2 cellular contexts compared by ENCODE assay signal in the genomic region with DNA sequence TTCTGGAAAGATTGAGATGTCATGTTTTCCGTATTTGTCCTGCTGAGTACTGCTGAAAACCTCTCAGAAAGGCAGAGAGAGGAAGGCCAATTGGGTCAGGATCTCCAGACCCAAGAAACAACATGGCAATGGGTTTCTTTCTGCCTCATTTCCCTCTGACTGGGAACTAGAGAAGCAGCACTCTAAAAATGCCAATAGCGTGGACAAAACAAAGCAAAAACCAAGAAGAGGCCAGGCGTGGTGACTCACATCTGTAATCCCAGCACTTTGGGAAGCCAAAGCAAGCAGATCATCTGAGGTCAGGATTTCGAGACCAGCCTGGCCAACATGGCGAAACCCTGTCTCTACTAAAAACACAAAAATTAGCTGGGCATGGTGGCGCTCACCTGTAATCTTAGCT.
A peak's percentile ranks its signal among the peaks of the same experiment; 100 is the strongest.
TF ChIP-seq lines count a peak whose summit lies in the region.

No MANE protein-coding gene starts in this region.

TF ChIP-seq in SK-N-SH, 30 proteins besides CTCF, POLR2A, EP300 and RAD21:
- TF ChIP-seq FOXM1 (IDR thresholded peaks at IDR 0.05; ENCODE audit: low read depth): no peak
- TF ChIP-seq FOSL2 (IDR thresholded peaks at IDR 0.05; ENCODE audit: borderline replicate concordance, low read depth): peak; percentile 9; the same call in 1 of the 2 replicates
- TF ChIP-seq FOXJ3 (CRISPR knock-in tag; IDR thresholded peaks at IDR 0.05): no peak
- TF ChIP-seq RFX5 (IDR thresholded peaks at IDR 0.05; ENCODE audit: low read length): no peak
- no peak for TF ChIP-seq JUND (IDR thresholded peaks at IDR 0.05)

TF ChIP-seq in SK-N-SH treated with all-trans-retinoic acid at 6 μM for 48 hours, 23 proteins besides CTCF, POLR2A, EP300 and RAD21:
- TF ChIP-seq RARB (CRISPR knock-in tag; IDR thresholded peaks at IDR 0.05): no peak
TF ChIP-seq in SK-N-SH treated with all-trans-retinoic acid at 6 μM for 48 hours: peak in this region for 0.
